Comparison of ENCODE assay signal across 8 cellular contexts in genomic region chr1:181033799-181034391, GRCh38. TPM values are rescaled to one million over a fixed set of nuclear protein-coding genes. Genes with fewer than 3 reads are reported as not detected.
A peak's percentile ranks its signal among the peaks of the same experiment; 100 is the strongest.
DNase-seq lines count a peak whose midpoint lies in the region; ATAC-seq, FAIRE-seq and TF ChIP-seq lines count a peak whose summit lies in the region.

Gene MR1 (plus strand): TSS chr1:181033983. CDS start chr1:181034008, 25 bp downstream.

- H3K4me1 Mint-ChIP-seq in activated naive CD8-positive, alpha-beta T cell treated with anti-CD3 and anti-CD28 coated beads, Interleukin-2, amount 50 U/mL, for 24 hours = peaks cover 56% of the 10 kb centered on the region

- no peaks in the 10 kb centered on the region for H3K9me3 Mint-ChIP-seq in activated naive CD8-positive, alpha-beta T cell treated with anti-CD3 and anti-CD28 coated beads, Interleukin-2, amount 50 U/mL, for 24 hours

- peak within 1 kb of the TSS; percentile 92 for H3K27ac Mint-ChIP-seq in activated naive CD8-positive, alpha-beta T cell treated with anti-CD3 and anti-CD28 coated beads, Interleukin-2, amount 50 U/mL, for 24 hours

- peak within 1 kb of the TSS; percentile 92 for H3K4me2 ChIP-seq in OCI-LY3 (ENCODE audit: low read length)

- peak within 1 kb of the TSS; percentile 66 for H3K27ac ChIP-seq in OCI-LY3 (ENCODE audit: low read length)

- no peak for FAIRE-seq in D721Med (lab: Jason Lieb, UNC)

- peak within 1 kb of the TSS; percentile 91 for H2AFZ ChIP-seq in OCI-LY3 (ENCODE audit: low read depth, low read length)

- no peaks in the 10 kb centered on the region for H3K27me3 ChIP-seq in OCI-LY3 (ENCODE audit: low read depth, low read length)

- peak within 1 kb of the TSS; percentile 85 for H3K4me3 ChIP-seq in OCI-LY3 (ENCODE audit: low read length)

- H3K36me3 Mint-ChIP-seq in activated naive CD8-positive, alpha-beta T cell treated with anti-CD3 and anti-CD28 coated beads, Interleukin-2, amount 50 U/mL, for 24 hours (ENCODE audit: low read depth) = peaks cover 2% of the 10 kb centered on the region

- H3K36me3 ChIP-seq in OCI-LY3 (replicated peaks; ENCODE audit: low read depth, low read length) = no peaks in the 10 kb centered on the region

- H3K9ac ChIP-seq in OCI-LY3 (ENCODE audit: low read length) = peak within 1 kb of the TSS; percentile 86

- peak within 1 kb of the TSS; percentile 92 for H3K4me3 Mint-ChIP-seq in activated naive CD8-positive, alpha-beta T cell treated with anti-CD3 and anti-CD28 coated beads, Interleukin-2, amount 50 U/mL, for 24 hours

- H3K27me3 Mint-ChIP-seq in activated naive CD8-positive, alpha-beta T cell treated with anti-CD3 and anti-CD28 coated beads, Interleukin-2, amount 50 U/mL, for 24 hours = no peaks in the 10 kb centered on the region

- H4K20me1 ChIP-seq in OCI-LY3 (ENCODE audit: insufficient read depth, low read length) = no peaks in the 10 kb centered on the region

- no peak for TF ChIP-seq CTCF in OCI-LY3 (IDR thresholded peaks at IDR 0.05; ENCODE audit: low read depth, low read length)
- TF ChIP-seq CTCF in D721Med (IDR thresholded peaks at IDR 0.05; ENCODE audit: insufficient read depth, missing control alignments) = no peak

- intact Hi-C loops in Right ventricle myocardium superior (cut with DNase I) = no loop called here

- peak; percentile 96 for ATAC-seq in GM19328 (IDR thresholded peaks at IDR 0.05; ENCODE audit: unreplicated experiment)
- peak; percentile 96 for ATAC-seq in HG03354 (IDR thresholded peaks at IDR 0.05; ENCODE audit: poor library complexity, severe bottlenecking, unreplicated experiment)
- ATAC-seq in activated naive CD8-positive, alpha-beta T cell treated with anti-CD3 and anti-CD28 coated beads, Interleukin-2, amount 50 U/mL, for 24 hours = peak; percentile 96
- peak; percentile 93 for ATAC-seq in Right ventricle myocardium superior (ENCODE audit: poor library complexity)

- DNase-seq in Daoy (ENCODE audit: low read depth) (peak; percentile 76), Right ventricle myocardium superior (no peak), pulmonary artery endothelial cell (ENCODE audit: low read depth, low spot score) (peak; percentile 48), D721Med (ENCODE audit: insufficient read length, low spot score) (no peak)
- DNase-seq in activated naive CD8-positive, alpha-beta T cell treated with anti-CD3 and anti-CD28 coated beads, Interleukin-2, amount 50 U/mL, for 24 hours = peak; percentile 18

- peaks cover 8% of the 10 kb centered on the region for H3K79me2 ChIP-seq in OCI-LY3 (ENCODE audit: low read length)

- no peaks in the 10 kb centered on the region for H3K9me3 ChIP-seq in OCI-LY3 (ENCODE audit: insufficient read depth, low read length)

- H3K4me1 ChIP-seq in OCI-LY3 (ENCODE audit: low read length) = peaks cover 21% of the 10 kb centered on the region

RNA-seq across cellular contexts. Expression of gene MR1, which starts in this region (rescaled TPM):
- total RNA-seq in Daoy (2014; rRNA removed; shearing (Covaris generic)) = 5.2 and 7.1 TPM in 2 replicates
- 3.3 TPM for total RNA-seq in Right ventricle myocardium superior
- 3.7 and 5.5 TPM in 2 replicates for total RNA-seq in pulmonary artery endothelial cell

Comparison
In these comparisons a context has a peak if more than half of its experiments do, and no peak if none do; other contexts are left out.
1. DNase-seq: peak in Daoy (single experiment), activated naive CD8-positive, alpha-beta T cell treated with anti-CD3 and anti-CD28 coated beads, Interleukin-2, amount 50 U/mL, for 24 hours (single experiment) and pulmonary artery endothelial cell (single experiment); none in Right ventricle myocardium superior (single experiment) and D721Med (single experiment).
2. Peak in every context shown above with its lines, with median percentiles within 50 percentile points of each other: ATAC-seq.